In genomic region chr6:109483744-109484075, GRCh38 we compare ENCODE assay signal across 1 cellular context.
TF ChIP-seq lines count a peak whose summit lies in the region.

No MANE protein-coding gene starts in this region.

TF ChIP-seq in SK-N-SH, 30 proteins besides CTCF, POLR2A, EP300 and RAD21 (continued from another document):
- no peak for TF ChIP-seq PBX3 (IDR thresholded peaks at IDR 0.05)
- no peak for TF ChIP-seq RFX5 (IDR thresholded peaks at IDR 0.05; ENCODE audit: low read length)
- no peak for TF ChIP-seq FOXJ3 (CRISPR knock-in tag; IDR thresholded peaks at IDR 0.05)
- TF ChIP-seq GABPA (IDR thresholded peaks at IDR 0.05; ENCODE audit: low read depth) = no peak
- no peak for TF ChIP-seq FOSL2 (IDR thresholded peaks at IDR 0.05; ENCODE audit: borderline replicate concordance, low read depth)
- no peak for TF ChIP-seq POLR2AphosphoS5 (IDR thresholded peaks at IDR 0.05; ENCODE audit: low read depth, low read length)
- TF ChIP-seq SMC3 (IDR thresholded peaks at IDR 0.05; ENCODE audit: low read depth, low read length) = no peak
- no peak for TF ChIP-seq JUND (IDR thresholded peaks at IDR 0.05)
